Comparison of ENCODE assay signal across 1 cellular context in genomic region chrX:40513012-40513411, GRCh38.
TF ChIP-seq lines count a peak whose summit lies in the region.

No MANE protein-coding gene starts in this region.

TF ChIP-seq in HepG2, 621 proteins besides CTCF, POLR2A, EP300 and RAD21 (continued from another document and continues in another):
- TF ChIP-seq MLX (CRISPR knock-in tag; IDR thresholded peaks at IDR 0.05) (peak; percentile 51; the same call in 1 of the 2 replicates), ZFP41 (CRISPR knock-in tag; IDR thresholded peaks at IDR 0.05; ENCODE audit: borderline replicate concordance) (no peak), ZNF430 (CRISPR knock-in tag; IDR thresholded peaks at IDR 0.05) (peak; percentile 79; the same call in 1 of the 2 replicates), SAP130 (CRISPR knock-in tag; IDR thresholded peaks at IDR 0.05; ENCODE audit: low read depth) (0 out of 2 replicates have a peak, but pooled peaks have one; percentile 10), MAFF (IDR thresholded peaks at IDR 0.05; ENCODE audit: low read depth, low read length) (no peak), ZNF670 (CRISPR knock-in tag; IDR thresholded peaks at IDR 0.05; ENCODE audit: borderline replicate concordance) (0 out of 2 replicates have a peak, but pooled peaks have one; percentile 31), HOXA3 (CRISPR knock-in tag; IDR thresholded peaks at IDR 0.05) (peak; percentile 79; the same call in 1 of the 2 replicates), ZNF580 (CRISPR knock-in tag; IDR thresholded peaks at IDR 0.05; ENCODE audit: borderline replicate concordance, low read depth) (0 out of 2 replicates have a peak, but pooled peaks have one; percentile 18), ZNF331 (CRISPR knock-in tag; IDR thresholded peaks at IDR 0.05) (peak; percentile 64), PHF8 (CRISPR knock-in tag; IDR thresholded peaks at IDR 0.05) (peak; percentile 37; the same call in 1 of the 2 replicates), ZBTB34 (CRISPR knock-in tag; IDR thresholded peaks at IDR 0.05) (no peak), ZNF326 (CRISPR knock-in tag; IDR thresholded peaks at IDR 0.05; ENCODE audit: borderline replicate concordance) (no peak), GATAD2A (CRISPR knock-in tag; IDR thresholded peaks at IDR 0.05) (peak; percentile 79), STAG1 (CRISPR knock-in tag; IDR thresholded peaks at IDR 0.05) (peak; percentile 22; the same call in 1 of the 2 replicates), IRF2 (CRISPR knock-in tag; IDR thresholded peaks at IDR 0.05) (0 out of 2 replicates have a peak, but pooled peaks have one; percentile 46), RXRB (CRISPR knock-in tag; IDR thresholded peaks at IDR 0.05; ENCODE audit: borderline replicate concordance) (peak; percentile 76; the same call in 1 of the 2 replicates), NONO (IDR thresholded peaks at IDR 0.05) (no peak), NONO (CRISPR knock-in tag; conservative IDR thresholded peaks at IDR 0.05) (peak; percentile 75; the same call in 1 of the 2 replicates), ZFP36 (IDR thresholded peaks at IDR 0.05; ENCODE audit: borderline replicate concordance, low read depth, low read length, partially characterized antibody) (no peak), LCORL (IDR thresholded peaks at IDR 0.05) (no peak), LCORL (CRISPR knock-in tag; IDR thresholded peaks at IDR 0.05) (peak; percentile 86), RXRA (CRISPR knock-in tag; IDR thresholded peaks at IDR 0.05) (peak; percentile 74; the same call in 1 of the 2 replicates), ZNF414 (CRISPR knock-in tag; IDR thresholded peaks at IDR 0.05) (peak; percentile 50; the same call in 1 of the 2 replicates), SYNCRIP (IDR thresholded peaks at IDR 0.05; ENCODE audit: insufficient read depth, low read depth, low read length) (no peak), ARID4A (CRISPR knock-in tag; IDR thresholded peaks at IDR 0.05; ENCODE audit: borderline replicate concordance) (peak; percentile 37; the same call in 1 of the 2 replicates), MTA1 (CRISPR knock-in tag; IDR thresholded peaks at IDR 0.05; ENCODE audit: borderline replicate concordance) (peak; percentile 50; the same call in 1 of the 2 replicates), NR2F2 (IDR thresholded peaks at IDR 0.05; ENCODE audit: borderline replicate concordance, low read depth) (peak; percentile 32; the same call in 1 of the 2 replicates), HDAC2 (CRISPR knock-in tag; IDR thresholded peaks at IDR 0.05) (peak; percentile 69; the same call in 1 of the 2 replicates), ZNF83 (CRISPR knock-in tag; IDR thresholded peaks at IDR 0.05; ENCODE audit: borderline replicate concordance) (no peak), FOSL1 (CRISPR knock-in tag; IDR thresholded peaks at IDR 0.05; ENCODE audit: borderline replicate concordance) (no peak), ZNF788 (CRISPR knock-in tag; IDR thresholded peaks at IDR 0.05; ENCODE audit: borderline replicate concordance) (peak; percentile 70; the same call in 1 of the 2 replicates), ZFX (CRISPR knock-in tag; IDR thresholded peaks at IDR 0.05; ENCODE audit: low read depth) (peak; percentile 89), HIC2 (CRISPR knock-in tag; IDR thresholded peaks at IDR 0.05; ENCODE audit: low read depth) (peak; percentile 89), NR1H2 (CRISPR knock-in tag; IDR thresholded peaks at IDR 0.05; ENCODE audit: borderline replicate concordance, low read depth) (no peak), ZNF501 (CRISPR knock-in tag; IDR thresholded peaks at IDR 0.05) (0 out of 2 replicates have a peak, but pooled peaks have one; percentile 45), HOXD1 (CRISPR knock-in tag; IDR thresholded peaks at IDR 0.05) (no peak), SOX6 (IDR thresholded peaks at IDR 0.05) (no peak), SOX6 (CRISPR knock-in tag; IDR thresholded peaks at IDR 0.05) (peak; percentile 71; the same call in 1 of the 2 replicates), NCOR1 (IDR thresholded peaks at IDR 0.05; ENCODE audit: borderline replicate concordance, low read length) (peak; percentile 55; the same call in 1 of the 2 replicates), FOXO1 (CRISPR knock-in tag; IDR thresholded peaks at IDR 0.05) (peak; percentile 57; the same call in 1 of the 2 replicates), ATF4 (CRISPR knock-in tag; IDR thresholded peaks at IDR 0.05) (no peak), SP4 (CRISPR knock-in tag; IDR thresholded peaks at IDR 0.05) (0 out of 2 replicates have a peak, but pooled peaks have one; percentile 25), PAXIP1 (CRISPR knock-in tag; conservative IDR thresholded peaks at IDR 0.05) (peak; percentile 90), KDM4B (CRISPR knock-in tag; IDR thresholded peaks at IDR 0.05) (no peak), ZNF34 (CRISPR knock-in tag; IDR thresholded peaks at IDR 0.05; ENCODE audit: borderline replicate concordance) (0 out of 2 replicates have a peak, but pooled peaks have one; percentile 54), SOX5 (CRISPR knock-in tag; IDR thresholded peaks at IDR 0.05; ENCODE audit: borderline replicate concordance) (peak; percentile 47; the same call in 1 of the 2 replicates), BCL6 (CRISPR knock-in tag; IDR thresholded peaks at IDR 0.05) (peak; percentile 43; the same call in 1 of the 2 replicates), ZNF724P (CRISPR knock-in tag; IDR thresholded peaks at IDR 0.05; ENCODE audit: borderline replicate concordance) (no peak), DZIP1 (CRISPR knock-in tag; IDR thresholded peaks at IDR 0.05) (no peak), SNAI1 (CRISPR knock-in tag; IDR thresholded peaks at IDR 0.05; ENCODE audit: borderline replicate concordance) (no peak)
